Comparison of ENCODE assay signal across 1 cellular context in genomic region chr1:44029911-44030605, GRCh38.
A peak's percentile ranks its signal among the peaks of the same experiment; 100 is the strongest.
TF ChIP-seq lines count a peak whose summit lies in the region.

No MANE protein-coding gene starts in this region.

TF ChIP-seq in HepG2, 621 proteins besides CTCF, POLR2A, EP300 and RAD21 (continued from another document):
- no peak for TF ChIP-seq MLX (CRISPR knock-in tag; IDR thresholded peaks at IDR 0.05)
- no peak for TF ChIP-seq TSC22D2 (CRISPR knock-in tag; IDR thresholded peaks at IDR 0.05; ENCODE audit: borderline replicate concordance)
- 0 out of 2 replicates have a peak, but pooled peaks have one; percentile 14 for TF ChIP-seq FOXO1 (CRISPR knock-in tag; IDR thresholded peaks at IDR 0.05)
- TF ChIP-seq ZNF510 (CRISPR knock-in tag; IDR thresholded peaks at IDR 0.05; ENCODE audit: low read depth) = peak; percentile 33; the same call in 1 of the 2 replicates
- TF ChIP-seq, protein P1, sequence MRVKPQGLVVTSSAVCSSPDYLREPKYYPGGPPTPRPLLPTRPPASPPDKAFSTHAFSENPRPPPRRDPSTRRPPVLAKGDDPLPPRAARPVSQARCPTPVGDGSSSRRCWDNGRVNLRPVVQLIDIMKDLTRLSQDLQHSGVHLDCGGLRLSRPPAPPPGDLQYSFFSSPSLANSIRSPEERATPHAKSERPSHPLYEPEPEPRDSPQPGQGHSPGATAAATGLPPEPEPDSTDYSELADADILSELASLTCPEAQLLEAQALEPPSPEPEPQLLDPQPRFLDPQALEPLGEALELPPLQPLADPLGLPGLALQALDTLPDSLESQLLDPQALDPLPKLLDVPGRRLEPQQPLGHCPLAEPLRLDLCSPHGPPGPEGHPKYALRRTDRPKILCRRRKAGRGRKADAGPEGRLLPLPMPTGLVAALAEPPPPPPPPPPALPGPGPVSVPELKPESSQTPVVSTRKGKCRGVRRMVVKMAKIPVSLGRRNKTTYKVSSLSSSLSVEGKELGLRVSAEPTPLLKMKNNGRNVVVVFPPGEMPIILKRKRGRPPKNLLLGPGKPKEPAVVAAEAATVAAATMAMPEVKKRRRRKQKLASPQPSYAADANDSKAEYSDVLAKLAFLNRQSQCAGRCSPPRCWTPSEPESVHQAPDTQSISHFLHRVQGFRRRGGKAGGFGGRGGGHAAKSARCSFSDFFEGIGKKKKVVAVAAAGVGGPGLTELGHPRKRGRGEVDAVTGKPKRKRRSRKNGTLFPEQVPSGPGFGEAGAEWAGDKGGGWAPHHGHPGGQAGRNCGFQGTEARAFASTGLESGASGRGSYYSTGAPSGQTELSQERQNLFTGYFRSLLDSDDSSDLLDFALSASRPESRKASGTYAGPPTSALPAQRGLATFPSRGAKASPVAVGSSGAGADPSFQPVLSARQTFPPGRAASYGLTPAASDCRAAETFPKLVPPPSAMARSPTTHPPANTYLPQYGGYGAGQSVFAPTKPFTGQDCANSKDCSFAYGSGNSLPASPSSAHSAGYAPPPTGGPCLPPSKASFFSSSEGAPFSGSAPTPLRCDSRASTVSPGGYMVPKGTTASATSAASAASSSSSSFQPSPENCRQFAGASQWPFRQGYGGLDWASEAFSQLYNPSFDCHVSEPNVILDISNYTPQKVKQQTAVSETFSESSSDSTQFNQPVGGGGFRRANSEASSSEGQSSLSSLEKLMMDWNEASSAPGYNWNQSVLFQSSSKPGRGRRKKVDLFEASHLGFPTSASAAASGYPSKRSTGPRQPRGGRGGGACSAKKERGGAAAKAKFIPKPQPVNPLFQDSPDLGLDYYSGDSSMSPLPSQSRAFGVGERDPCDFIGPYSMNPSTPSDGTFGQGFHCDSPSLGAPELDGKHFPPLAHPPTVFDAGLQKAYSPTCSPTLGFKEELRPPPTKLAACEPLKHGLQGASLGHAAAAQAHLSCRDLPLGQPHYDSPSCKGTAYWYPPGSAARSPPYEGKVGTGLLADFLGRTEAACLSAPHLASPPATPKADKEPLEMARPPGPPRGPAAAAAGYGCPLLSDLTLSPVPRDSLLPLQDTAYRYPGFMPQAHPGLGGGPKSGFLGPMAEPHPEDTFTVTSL (CRISPR knock-in tag; IDR thresholded peaks at IDR 0.05; ENCODE audit: borderline replicate concordance) = 0 out of 2 replicates have a peak, but pooled peaks have one; percentile 34
- peak; percentile 33; the same call in 1 of the 2 replicates for TF ChIP-seq SALL2 (CRISPR knock-in tag; IDR thresholded peaks at IDR 0.05)
